ENCODE assay signal across 1 cellular context in the genomic region with DNA sequence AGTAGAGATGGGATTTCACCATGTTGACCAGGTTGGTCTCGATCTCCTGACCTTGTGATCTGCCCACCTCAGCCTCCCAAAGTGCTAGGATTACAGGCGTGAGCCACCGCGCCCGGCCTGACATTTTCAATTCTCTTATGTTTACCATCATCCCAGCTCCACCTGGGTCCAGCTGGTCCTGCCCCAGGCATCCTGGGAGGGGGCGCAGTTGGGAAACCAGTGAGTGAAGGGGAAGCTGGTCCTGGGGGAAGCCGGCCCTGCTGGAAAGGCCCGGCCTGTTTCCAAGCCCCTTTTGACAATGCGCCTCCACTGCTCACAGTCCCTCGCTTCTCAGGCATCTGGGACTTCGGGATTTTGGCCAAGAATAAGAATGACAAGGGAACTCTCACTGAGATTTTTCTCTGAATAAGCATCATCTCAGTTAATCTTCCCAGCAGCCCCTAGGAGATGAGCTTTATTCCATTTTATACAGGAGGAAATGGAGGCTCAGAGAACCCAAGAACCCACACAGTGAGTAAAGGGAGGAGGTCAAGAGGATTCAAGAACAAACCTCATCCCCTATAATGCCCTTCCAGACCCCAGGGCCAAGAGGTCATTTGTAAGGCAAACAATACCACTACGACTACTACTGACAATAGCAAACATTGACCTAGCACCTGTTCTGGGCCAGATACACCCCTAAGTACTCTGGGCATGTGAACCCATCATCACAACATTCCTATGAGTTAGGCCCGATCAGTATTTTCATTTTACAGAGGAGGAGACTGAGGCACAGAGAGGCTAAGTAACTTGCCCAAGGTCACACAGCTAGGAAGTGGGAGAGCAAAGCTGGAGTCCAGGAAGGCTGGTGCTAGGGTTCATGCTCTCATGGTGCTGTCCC.
TF ChIP-seq lines count a peak whose summit lies in the region.

No MANE protein-coding gene starts in this region.

TF ChIP-seq in HepG2, 621 proteins besides CTCF, POLR2A, EP300 and RAD21 (continued from another document and continues in another):
- no peak for TF ChIP-seq MIER3 (CRISPR knock-in tag; IDR thresholded peaks at IDR 0.05; ENCODE audit: borderline replicate concordance)
- TF ChIP-seq, protein P1, sequence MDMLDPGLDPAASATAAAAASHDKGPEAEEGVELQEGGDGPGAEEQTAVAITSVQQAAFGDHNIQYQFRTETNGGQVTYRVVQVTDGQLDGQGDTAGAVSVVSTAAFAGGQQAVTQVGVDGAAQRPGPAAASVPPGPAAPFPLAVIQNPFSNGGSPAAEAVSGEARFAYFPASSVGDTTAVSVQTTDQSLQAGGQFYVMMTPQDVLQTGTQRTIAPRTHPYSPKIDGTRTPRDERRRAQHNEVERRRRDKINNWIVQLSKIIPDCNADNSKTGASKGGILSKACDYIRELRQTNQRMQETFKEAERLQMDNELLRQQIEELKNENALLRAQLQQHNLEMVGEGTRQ (IDR thresholded peaks at IDR 0.05; ENCODE audit: low read depth, low read length) = no peak
- TF ChIP-seq, protein P1 (CRISPR knock-in tag; IDR thresholded peaks at IDR 0.05; ENCODE audit: borderline replicate concordance) = no peak
- TF ChIP-seq CENPX (CRISPR knock-in tag; IDR thresholded peaks at IDR 0.05) = no peak
- TF ChIP-seq ZNF292 (CRISPR knock-in tag; IDR thresholded peaks at IDR 0.05; ENCODE audit: borderline replicate concordance, low read depth) = no peak
- TF ChIP-seq FIP1L1 (IDR thresholded peaks at IDR 0.05; ENCODE audit: borderline replicate concordance, insufficient read depth, low read depth, low read length) = no peak
- TF ChIP-seq, protein P2, sequence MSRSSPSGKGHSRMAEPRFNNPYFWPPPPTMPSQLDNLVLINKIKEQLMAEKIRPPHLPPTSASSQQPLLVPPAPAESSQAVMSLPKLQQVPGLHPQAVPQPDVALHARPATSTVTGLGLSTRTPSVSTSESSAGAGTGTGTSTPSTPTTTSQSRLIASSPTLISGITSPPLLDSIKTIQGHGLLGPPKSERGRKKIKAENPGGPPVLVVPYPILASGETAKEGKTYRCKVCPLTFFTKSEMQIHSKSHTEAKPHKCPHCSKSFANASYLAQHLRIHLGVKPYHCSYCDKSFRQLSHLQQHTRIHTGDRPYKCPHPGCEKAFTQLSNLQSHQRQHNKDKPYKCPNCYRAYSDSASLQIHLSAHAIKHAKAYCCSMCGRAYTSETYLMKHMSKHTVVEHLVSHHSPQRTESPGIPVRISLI (CRISPR knock-in tag; IDR thresholded peaks at IDR 0.05; ENCODE audit: borderline replicate concordance) = no peak
- TF ChIP-seq, protein P3, sequence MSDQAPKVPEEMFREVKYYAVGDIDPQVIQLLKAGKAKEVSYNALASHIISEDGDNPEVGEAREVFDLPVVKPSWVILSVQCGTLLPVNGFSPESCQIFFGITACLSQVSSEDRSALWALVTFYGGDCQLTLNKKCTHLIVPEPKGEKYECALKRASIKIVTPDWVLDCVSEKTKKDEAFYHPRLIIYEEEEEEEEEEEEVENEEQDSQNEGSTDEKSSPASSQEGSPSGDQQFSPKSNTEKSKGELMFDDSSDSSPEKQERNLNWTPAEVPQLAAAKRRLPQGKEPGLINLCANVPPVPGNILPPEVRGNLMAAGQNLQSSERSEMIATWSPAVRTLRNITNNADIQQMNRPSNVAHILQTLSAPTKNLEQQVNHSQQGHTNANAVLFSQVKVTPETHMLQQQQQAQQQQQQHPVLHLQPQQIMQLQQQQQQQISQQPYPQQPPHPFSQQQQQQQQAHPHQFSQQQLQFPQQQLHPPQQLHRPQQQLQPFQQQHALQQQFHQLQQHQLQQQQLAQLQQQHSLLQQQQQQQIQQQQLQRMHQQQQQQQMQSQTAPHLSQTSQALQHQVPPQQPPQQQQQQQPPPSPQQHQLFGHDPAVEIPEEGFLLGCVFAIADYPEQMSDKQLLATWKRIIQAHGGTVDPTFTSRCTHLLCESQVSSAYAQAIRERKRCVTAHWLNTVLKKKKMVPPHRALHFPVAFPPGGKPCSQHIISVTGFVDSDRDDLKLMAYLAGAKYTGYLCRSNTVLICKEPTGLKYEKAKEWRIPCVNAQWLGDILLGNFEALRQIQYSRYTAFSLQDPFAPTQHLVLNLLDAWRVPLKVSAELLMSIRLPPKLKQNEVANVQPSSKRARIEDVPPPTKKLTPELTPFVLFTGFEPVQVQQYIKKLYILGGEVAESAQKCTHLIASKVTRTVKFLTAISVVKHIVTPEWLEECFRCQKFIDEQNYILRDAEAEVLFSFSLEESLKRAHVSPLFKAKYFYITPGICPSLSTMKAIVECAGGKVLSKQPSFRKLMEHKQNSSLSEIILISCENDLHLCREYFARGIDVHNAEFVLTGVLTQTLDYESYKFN (CRISPR knock-in tag; conservative IDR thresholded peaks at IDR 0.05) = no peak
- TF ChIP-seq KDM3A (CRISPR knock-in tag; IDR thresholded peaks at IDR 0.05; ENCODE audit: low read depth) = no peak
- no peak; the same call in 1 of the 2 replicates for TF ChIP-seq ZNF274 (CRISPR knock-in tag; IDR thresholded peaks at IDR 0.05)
- no peak for TF ChIP-seq NBN (conservative IDR thresholded peaks at IDR 0.05)
- no peak for TF ChIP-seq ZFP62 (CRISPR knock-in tag; IDR thresholded peaks at IDR 0.05)
- TF ChIP-seq ZNF567 (CRISPR knock-in tag; IDR thresholded peaks at IDR 0.05; ENCODE audit: borderline replicate concordance) = 0 out of 2 replicates have a peak, but pooled peaks have one; percentile 38
- no peak for TF ChIP-seq RARG (CRISPR knock-in tag; IDR thresholded peaks at IDR 0.05; ENCODE audit: low read depth)
- peak; percentile 100 for TF ChIP-seq ZNF768 (CRISPR knock-in tag; IDR thresholded peaks at IDR 0.05)
- TF ChIP-seq, protein P4, sequence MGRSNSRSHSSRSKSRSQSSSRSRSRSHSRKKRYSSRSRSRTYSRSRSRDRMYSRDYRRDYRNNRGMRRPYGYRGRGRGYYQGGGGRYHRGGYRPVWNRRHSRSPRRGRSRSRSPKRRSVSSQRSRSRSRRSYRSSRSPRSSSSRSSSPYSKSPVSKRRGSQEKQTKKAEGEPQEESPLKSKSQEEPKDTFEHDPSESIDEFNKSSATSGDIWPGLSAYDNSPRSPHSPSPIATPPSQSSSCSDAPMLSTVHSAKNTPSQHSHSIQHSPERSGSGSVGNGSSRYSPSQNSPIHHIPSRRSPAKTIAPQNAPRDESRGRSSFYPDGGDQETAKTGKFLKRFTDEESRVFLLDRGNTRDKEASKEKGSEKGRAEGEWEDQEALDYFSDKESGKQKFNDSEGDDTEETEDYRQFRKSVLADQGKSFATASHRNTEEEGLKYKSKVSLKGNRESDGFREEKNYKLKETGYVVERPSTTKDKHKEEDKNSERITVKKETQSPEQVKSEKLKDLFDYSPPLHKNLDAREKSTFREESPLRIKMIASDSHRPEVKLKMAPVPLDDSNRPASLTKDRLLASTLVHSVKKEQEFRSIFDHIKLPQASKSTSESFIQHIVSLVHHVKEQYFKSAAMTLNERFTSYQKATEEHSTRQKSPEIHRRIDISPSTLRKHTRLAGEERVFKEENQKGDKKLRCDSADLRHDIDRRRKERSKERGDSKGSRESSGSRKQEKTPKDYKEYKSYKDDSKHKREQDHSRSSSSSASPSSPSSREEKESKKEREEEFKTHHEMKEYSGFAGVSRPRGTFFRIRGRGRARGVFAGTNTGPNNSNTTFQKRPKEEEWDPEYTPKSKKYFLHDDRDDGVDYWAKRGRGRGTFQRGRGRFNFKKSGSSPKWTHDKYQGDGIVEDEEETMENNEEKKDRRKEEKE (IDR thresholded peaks at IDR 0.05) = no peak
- TF ChIP-seq TP53 (CRISPR knock-in tag; conservative IDR thresholded peaks at IDR 0.05) = no peak
- TF ChIP-seq ZNF552 (CRISPR knock-in tag; IDR thresholded peaks at IDR 0.05; ENCODE audit: borderline replicate concordance) = no peak
- no peak for TF ChIP-seq RAD51 (IDR thresholded peaks at IDR 0.05; ENCODE audit: borderline replicate concordance)
- no peak for TF ChIP-seq ZSCAN12 (CRISPR knock-in tag; IDR thresholded peaks at IDR 0.05)
- TF ChIP-seq ZNF720 (CRISPR knock-in tag; IDR thresholded peaks at IDR 0.05) = no peak
- TF ChIP-seq LCORL (IDR thresholded peaks at IDR 0.05) = no peak
- 0 out of 2 replicates have a peak, but pooled peaks have one; percentile 14 for TF ChIP-seq LCORL (CRISPR knock-in tag; IDR thresholded peaks at IDR 0.05)
- TF ChIP-seq, protein P5, sequence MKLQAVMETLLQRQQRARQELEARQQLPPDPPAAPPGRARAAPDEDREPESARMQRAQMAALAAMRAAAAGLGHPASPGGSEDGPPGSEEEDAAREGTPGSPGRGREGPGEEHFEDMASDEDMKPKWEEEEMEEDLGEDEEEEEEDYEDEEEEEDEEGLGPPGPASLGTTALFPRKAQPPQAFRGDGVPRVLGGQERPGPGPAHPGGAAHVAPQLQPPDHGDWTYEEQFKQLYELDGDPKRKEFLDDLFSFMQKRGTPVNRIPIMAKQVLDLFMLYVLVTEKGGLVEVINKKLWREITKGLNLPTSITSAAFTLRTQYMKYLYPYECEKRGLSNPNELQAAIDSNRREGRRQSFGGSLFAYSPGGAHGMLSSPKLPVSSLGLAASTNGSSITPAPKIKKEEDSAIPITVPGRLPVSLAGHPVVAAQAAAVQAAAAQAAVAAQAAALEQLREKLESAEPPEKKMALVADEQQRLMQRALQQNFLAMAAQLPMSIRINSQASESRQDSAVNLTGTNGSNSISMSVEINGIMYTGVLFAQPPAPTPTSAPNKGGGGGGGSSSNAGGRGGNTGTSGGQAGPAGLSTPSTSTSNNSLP (IDR thresholded peaks at IDR 0.05; ENCODE audit: low read depth, low read length) = no peak
- TF ChIP-seq, protein P6, sequence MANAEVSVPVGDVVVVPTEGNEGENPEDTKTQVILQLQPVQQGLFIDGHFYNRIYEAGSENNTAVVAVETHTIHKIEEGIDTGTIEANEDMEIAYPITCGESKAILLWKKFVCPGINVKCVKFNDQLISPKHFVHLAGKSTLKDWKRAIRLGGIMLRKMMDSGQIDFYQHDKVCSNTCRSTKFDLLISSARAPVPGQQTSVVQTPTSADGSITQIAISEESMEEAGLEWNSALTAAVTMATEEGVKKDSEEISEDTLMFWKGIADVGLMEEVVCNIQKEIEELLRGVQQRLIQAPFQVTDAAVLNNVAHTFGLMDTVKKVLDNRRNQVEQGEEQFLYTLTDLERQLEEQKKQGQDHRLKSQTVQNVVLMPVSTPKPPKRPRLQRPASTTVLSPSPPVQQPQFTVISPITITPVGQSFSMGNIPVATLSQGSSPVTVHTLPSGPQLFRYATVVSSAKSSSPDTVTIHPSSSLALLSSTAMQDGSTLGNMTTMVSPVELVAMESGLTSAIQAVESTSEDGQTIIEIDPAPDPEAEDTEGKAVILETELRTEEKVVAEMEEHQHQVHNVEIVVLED (CRISPR knock-in tag; IDR thresholded peaks at IDR 0.05; ENCODE audit: borderline replicate concordance) = peak; percentile 9; the same call in 1 of the 2 replicates
- no peak for TF ChIP-seq HMGA1 (CRISPR knock-in tag; conservative IDR thresholded peaks at IDR 0.05)
- TF ChIP-seq ZNF615 (CRISPR knock-in tag; IDR thresholded peaks at IDR 0.05; ENCODE audit: borderline replicate concordance) = no peak
- TF ChIP-seq ZSCAN25 (CRISPR knock-in tag; IDR thresholded peaks at IDR 0.05) = peak; percentile 49; the same call in 1 of the 2 replicates
- TF ChIP-seq ZNF670 (CRISPR knock-in tag; IDR thresholded peaks at IDR 0.05; ENCODE audit: borderline replicate concordance) = 0 out of 2 replicates have a peak, but pooled peaks have one; percentile 38
- peak; percentile 27; the same call in 1 of the 2 replicates for TF ChIP-seq ZBTB7A (CRISPR knock-in tag; IDR thresholded peaks at IDR 0.05)
- TF ChIP-seq AHR (CRISPR knock-in tag; IDR thresholded peaks at IDR 0.05) = peak; percentile 50; the same call in 1 of the 2 replicates
- TF ChIP-seq, protein P7, sequence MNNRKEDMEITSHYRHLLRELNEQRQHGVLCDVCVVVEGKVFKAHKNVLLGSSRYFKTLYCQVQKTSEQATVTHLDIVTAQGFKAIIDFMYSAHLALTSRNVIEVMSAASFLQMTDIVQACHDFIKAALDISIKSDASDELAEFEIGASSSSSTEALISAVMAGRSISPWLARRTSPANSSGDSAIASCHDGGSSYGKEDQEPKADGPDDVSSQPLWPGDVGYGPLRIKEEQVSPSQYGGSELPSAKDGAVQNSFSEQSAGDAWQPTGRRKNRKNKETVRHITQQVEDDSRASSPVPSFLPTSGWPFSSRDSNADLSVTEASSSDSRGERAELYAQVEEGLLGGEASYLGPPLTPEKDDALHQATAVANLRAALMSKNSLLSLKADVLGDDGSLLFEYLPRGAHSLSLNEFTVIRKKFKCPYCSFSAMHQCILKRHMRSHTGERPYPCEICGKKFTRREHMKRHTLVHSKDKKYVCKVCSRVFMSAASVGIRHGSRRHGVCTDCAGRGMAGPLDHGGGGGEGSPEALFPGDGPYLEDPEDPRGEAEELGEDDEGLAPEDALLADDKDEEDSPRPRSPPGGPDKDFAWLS (CRISPR knock-in tag; IDR thresholded peaks at IDR 0.05; ENCODE audit: borderline replicate concordance) = 0 out of 2 replicates have a peak, but pooled peaks have one; percentile 38
- TF ChIP-seq, protein P8, sequence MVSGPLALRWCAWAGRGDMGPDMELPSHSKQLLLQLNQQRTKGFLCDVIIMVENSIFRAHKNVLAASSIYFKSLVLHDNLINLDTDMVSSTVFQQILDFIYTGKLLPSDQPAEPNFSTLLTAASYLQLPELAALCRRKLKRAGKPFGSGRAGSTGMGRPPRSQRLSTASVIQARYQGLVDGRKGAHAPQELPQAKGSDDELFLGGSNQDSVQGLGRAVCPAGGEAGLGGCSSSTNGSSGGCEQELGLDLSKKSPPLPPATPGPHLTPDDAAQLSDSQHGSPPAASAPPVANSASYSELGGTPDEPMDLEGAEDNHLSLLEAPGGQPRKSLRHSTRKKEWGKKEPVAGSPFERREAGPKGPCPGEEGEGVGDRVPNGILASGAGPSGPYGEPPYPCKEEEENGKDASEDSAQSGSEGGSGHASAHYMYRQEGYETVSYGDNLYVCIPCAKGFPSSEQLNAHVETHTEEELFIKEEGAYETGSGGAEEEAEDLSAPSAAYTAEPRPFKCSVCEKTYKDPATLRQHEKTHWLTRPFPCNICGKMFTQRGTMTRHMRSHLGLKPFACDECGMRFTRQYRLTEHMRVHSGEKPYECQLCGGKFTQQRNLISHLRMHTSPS (CRISPR knock-in tag; IDR thresholded peaks at IDR 0.05; ENCODE audit: low read depth) = 0 out of 2 replicates have a peak, but pooled peaks have one; percentile 49
- no peak for TF ChIP-seq FOXA1 (IDR thresholded peaks at IDR 0.05)
- TF ChIP-seq FOXA1 (CRISPR knock-in tag; IDR thresholded peaks at IDR 0.05) = no peak
- TF ChIP-seq NFIC (IDR thresholded peaks at IDR 0.05; ENCODE audit: low read length) = no peak
- TF ChIP-seq ZSCAN21 (CRISPR knock-in tag; IDR thresholded peaks at IDR 0.05; ENCODE audit: borderline replicate concordance) = 0 out of 2 replicates have a peak, but pooled peaks have one; percentile 23
- no peak for TF ChIP-seq ELF3 (CRISPR knock-in tag; IDR thresholded peaks at IDR 0.05)
- TF ChIP-seq ZBTB8A (CRISPR knock-in tag; IDR thresholded peaks at IDR 0.05; ENCODE audit: borderline replicate concordance, low read depth) = no peak
- no peak for TF ChIP-seq ISX (CRISPR knock-in tag; conservative IDR thresholded peaks at IDR 0.05)
- no peak for TF ChIP-seq ZNF672 (CRISPR knock-in tag; IDR thresholded peaks at IDR 0.05)
- no peak for TF ChIP-seq NFE2L1 (CRISPR knock-in tag; IDR thresholded peaks at IDR 0.05; ENCODE audit: borderline replicate concordance)
- no peak for TF ChIP-seq TAF1 (CRISPR knock-in tag; IDR thresholded peaks at IDR 0.05)
- no peak for TF ChIP-seq ZKSCAN1 (IDR thresholded peaks at IDR 0.05; ENCODE audit: low read length)
- no peak; the same call in 1 of the 2 replicates for TF ChIP-seq BORCS8-MEF2B (CRISPR knock-in tag; IDR thresholded peaks at IDR 0.05)
- no peak for TF ChIP-seq GPN1 (CRISPR knock-in tag; IDR thresholded peaks at IDR 0.05; ENCODE audit: borderline replicate concordance)
